ENCODE assay signal across 15 cellular contexts in the genomic region with DNA sequence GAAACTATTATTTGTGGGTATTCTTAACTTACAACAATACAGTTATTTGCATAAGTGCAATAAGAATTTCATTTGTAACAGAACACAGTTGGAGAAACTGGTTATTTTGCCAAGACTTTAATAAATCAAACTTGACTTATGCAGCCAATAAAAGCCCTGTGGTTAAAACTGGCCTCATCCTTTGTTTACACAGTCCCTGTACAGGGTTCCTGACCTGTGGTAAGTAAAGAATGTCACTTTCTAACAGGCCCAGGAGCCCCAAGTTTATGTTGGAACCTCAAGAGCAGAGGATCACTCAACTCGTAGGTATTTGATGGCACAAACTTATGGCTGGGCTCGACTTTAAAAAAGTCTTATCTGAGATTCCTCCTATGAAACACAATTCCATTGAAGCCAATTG.
"Had no signal": no experiment of that assay in that cellular context is flagged by ENCODE, and none has a peak within 500 bp of the region (broad histone marks: within the 10 kb centered on the region; RNA-seq: fewer than 3 reads in every experiment).

No MANE protein-coding gene starts in this region.

- H3K4me3 ChIP-seq: esophagus squamous epithelium, gastroesophageal sphincter, neural progenitor cell, pancreas, tibial artery, vagina had no signal

- H3K9ac ChIP-seq: neural progenitor cell had no signal

- H3K4me2 ChIP-seq: neural progenitor cell had no signal

- H2AFZ ChIP-seq: neural progenitor cell had no signal

- H3K36me3 Mint-ChIP-seq: activated naive CD4-positive, alpha-beta T cell treated with anti-CD3 and anti-CD28 coated beads, Interleukin-2, amount 50 U/mL, for 24 hours; neural progenitor cell had no signal

- H3K9me3 ChIP-seq: esophagus squamous epithelium, gastroesophageal sphincter, pancreas, tibial artery, vagina had no signal

- H3K4me1 Mint-ChIP-seq: activated naive CD4-positive, alpha-beta T cell treated with anti-CD3 and anti-CD28 coated beads, Interleukin-2, amount 50 U/mL, for 24 hours had no signal

- ATAC-seq: activated CD4-positive, CD25-positive, alpha-beta regulatory T cell treated with anti-CD3 and anti-CD28 coated beads, Interleukin-2, amount 50 U/mL, for 24 hours; gastroesophageal sphincter; pancreas had no signal

- H3K27ac ChIP-seq: esophagus squamous epithelium, gastroesophageal sphincter, neural progenitor cell, pancreas, tibial artery, vagina had no signal

- H3K4me1 ChIP-seq: esophagus squamous epithelium, gastroesophageal sphincter, neural progenitor cell, pancreas, vagina had no signal

- H3K4me3 Mint-ChIP-seq: activated naive CD4-positive, alpha-beta T cell treated with anti-CD3 and anti-CD28 coated beads, Interleukin-2, amount 50 U/mL, for 24 hours; activated T-cell treated with anti-CD3 and anti-CD28 coated beads, Interleukin-2, amount 50 U/mL, for 24 hours; neural progenitor cell had no signal

- H3K27me3 ChIP-seq: esophagus squamous epithelium, gastroesophageal sphincter, neural progenitor cell, pancreas, tibial artery, vagina had no signal

- H3K36me3 ChIP-seq: esophagus squamous epithelium, gastroesophageal sphincter, neural progenitor cell, pancreas, tibial artery, vagina had no signal

- DNase-seq: activated CD4-positive, alpha-beta T cell treated with anti-CD3 and anti-CD28 coated beads, Interleukin-2, amount 50 U/mL, for 4 hours; activated effector memory CD4-positive, alpha-beta T cell treated with Interleukin-2 at 50 U/mL for 16 hours; activated T-cell treated with anti-CD3 and anti-CD28 coated beads, Interleukin-2, amount 50 U/mL, for 24 hours; amniotic stem cell; esophagus squamous epithelium; pancreas; retina; stimulated activated CD4-positive, alpha-beta T cell treated with anti-CD3 and anti-CD28 coated beads, Interleukin-15, amount 100 ng/mL, for 24 hours; stimulated activated CD4-positive, alpha-beta T cell treated with anti-CD3 and anti-CD28 coated beads, Interleukin-4, amount 100 ng/mL, for 24 hours; tibial artery had no signal

- H3K27me3 Mint-ChIP-seq: activated naive CD4-positive, alpha-beta T cell treated with anti-CD3 and anti-CD28 coated beads, Interleukin-2, amount 50 U/mL, for 24 hours had no signal

- H3K27ac Mint-ChIP-seq: activated naive CD4-positive, alpha-beta T cell treated with anti-CD3 and anti-CD28 coated beads, Interleukin-2, amount 50 U/mL, for 24 hours; activated T-cell treated with anti-CD3 and anti-CD28 coated beads, Interleukin-2, amount 50 U/mL, for 24 hours; neural progenitor cell had no signal
